Comparison of ENCODE assay signal across 1 cellular context in genomic region chr12:5402009-5402408, GRCh38.
TF ChIP-seq lines count a peak whose summit lies in the region.

No MANE protein-coding gene starts in this region.

TF ChIP-seq in K562, 482 proteins besides CTCF, POLR2A, EP300 and RAD21 (continued from another document):
- no peak for TF ChIP-seq ARID3B (CRISPR knock-in tag; IDR thresholded peaks at IDR 0.05; ENCODE audit: borderline replicate concordance)
- no peak for TF ChIP-seq PML (IDR thresholded peaks at IDR 0.05; ENCODE audit: low read length)
